Comparison of ENCODE assay signal across 11 cellular contexts in genomic region chr3:186268616-186269448, GRCh38.
A peak's percentile ranks its signal among the peaks of the same experiment; 100 is the strongest.
DNase-seq lines count a peak whose midpoint lies in the region; ATAC-seq and TF ChIP-seq lines count a peak whose summit lies in the region.
"Had no signal": no experiment of that assay in that cellular context is flagged by ENCODE, and none has a peak within 500 bp of the region (broad histone marks: within the 10 kb centered on the region; RNA-seq: fewer than 3 reads in every experiment).

No MANE protein-coding gene starts in this region.

- H3K27me3 Mint-ChIP-seq in glutamatergic neuron (ENCODE audit: unreplicated experiment) (peaks cover 2% of the 10 kb centered on the region), immature natural killer cell (ENCODE audit: low read depth in 3 of 3) (peaks cover 4 to 9% (median 4%) of the 10 kb centered on the region in 3 donors)
- H3K27me3 Mint-ChIP-seq: activated B cell treated with CpG ODN at 0.5 μM for 24 hours; activated naive CD8-positive, alpha-beta T cell treated with anti-CD3 and anti-CD28 coated beads for 36 hours had no signal

- peak overlapping the region; percentile 22 for H3K27ac Mint-ChIP-seq in glutamatergic neuron (ENCODE audit: unreplicated experiment)
- no peak overlapping the region for H3K27ac Mint-ChIP-seq in immature natural killer cell
- H3K27ac Mint-ChIP-seq: activated B cell treated with CpG ODN at 0.5 μM for 24 hours; activated naive CD8-positive, alpha-beta T cell treated with anti-CD3 and anti-CD28 coated beads for 36 hours had no signal

- H3K4me3 ChIP-seq in AG10803 (ENCODE audit: low read length): no peak overlapping the region

- H3K9me3 Mint-ChIP-seq in glutamatergic neuron (ENCODE audit: unreplicated experiment) (peaks cover 2% of the 10 kb centered on the region), immature natural killer cell (no peaks in the 10 kb centered on the region)
- H3K9me3 Mint-ChIP-seq: activated B cell treated with CpG ODN at 0.5 μM for 24 hours; activated naive CD8-positive, alpha-beta T cell treated with anti-CD3 and anti-CD28 coated beads for 36 hours had no signal

- peak; percentile 25 for DNase-seq in AG10803 (ENCODE audit: low read depth)
- DNase-seq in GM20000 (ENCODE audit: low spot score): no peak
- peak; percentile 27 for DNase-seq in SW480 (ENCODE audit: low spot score)
- DNase-seq in glutamatergic neuron: peak; percentile 37
- DNase-seq in NK-92 (lab: John Stamatoyannopoulos, UW; ENCODE audit: unreplicated experiment): no peak
- DNase-seq in immature natural killer cell: no peak
- DNase-seq: activated B cell treated with CpG ODN at 0.5 μM for 24 hours; activated naive CD8-positive, alpha-beta T cell treated with anti-CD3 and anti-CD28 coated beads for 36 hours; NCI-H2081 treated with DMSO at 0.1 percent for 48 hours had no signal

- H3K4me3 Mint-ChIP-seq in glutamatergic neuron (ENCODE audit: unreplicated experiment): no peak overlapping the region
- H3K4me3 Mint-ChIP-seq in immature natural killer cell: no peak overlapping the region
- H3K4me3 Mint-ChIP-seq: activated B cell treated with CpG ODN at 0.5 μM for 24 hours; activated naive CD8-positive, alpha-beta T cell treated with anti-CD3 and anti-CD28 coated beads for 36 hours had no signal

- peak; percentile 45 for TF ChIP-seq CTCF in AG10803 (conservative IDR thresholded peaks at IDR 0.05; ENCODE audit: low read length)
- TF ChIP-seq CTCF in GM20000 (IDR thresholded peaks at IDR 0.05; ENCODE audit: extremely low read depth, missing control alignments): peak; percentile 8
- no peak for TF ChIP-seq CTCF in glutamatergic neuron (IDR thresholded peaks at IDR 0.05; ENCODE audit: partially characterized antibody, unreplicated experiment)

- H3K4me1 Mint-ChIP-seq in glutamatergic neuron (ENCODE audit: low read depth, unreplicated experiment) (peaks cover 2% of the 10 kb centered on the region), immature natural killer cell (no peaks in the 10 kb centered on the region)
- H3K4me1 Mint-ChIP-seq: activated B cell treated with CpG ODN at 0.5 μM for 24 hours; activated naive CD8-positive, alpha-beta T cell treated with anti-CD3 and anti-CD28 coated beads for 36 hours had no signal

- H3K36me3 Mint-ChIP-seq in glutamatergic neuron (ENCODE audit: unreplicated experiment) (no peaks in the 10 kb centered on the region), immature natural killer cell (no peaks in the 10 kb centered on the region)
- H3K36me3 Mint-ChIP-seq: activated naive CD8-positive, alpha-beta T cell treated with anti-CD3 and anti-CD28 coated beads for 36 hours had no signal

- ATAC-seq in GM19452 (IDR thresholded peaks at IDR 0.05; ENCODE audit: unreplicated experiment) (no peak), HG03135 (IDR thresholded peaks at IDR 0.05; ENCODE audit: unreplicated experiment) (no peak)

Comparison
In these comparisons a context has a peak if more than half of its experiments do, and no peak if none do; other contexts are left out.
1. DNase-seq: peak in AG10803 (single experiment), SW480 (single experiment) and glutamatergic neuron (single experiment); none in GM20000 (single experiment), NK-92 (single experiment) and immature natural killer cell (0 of 3).